ENCODE assay signal across 8 cellular contexts in genomic region chr16:53504665-53505064, GRCh38. TPM values are rescaled to one million over a fixed set of nuclear protein-coding genes. Genes with fewer than 3 reads are reported as not detected.
DNase-seq lines count a peak whose midpoint lies in the region; ATAC-seq, FAIRE-seq and TF ChIP-seq lines count a peak whose summit lies in the region.

No MANE protein-coding gene starts in this region.

- H3K27me3 ChIP-seq in GM06990 (replicated peaks; ENCODE audit: control insufficient read depth, insufficient read depth, low read length) (no peaks in the 10 kb centered on the region), fibroblast of lung (ENCODE audit: control insufficient read depth, insufficient read depth, low read length) (no peaks in the 10 kb centered on the region)

- no peak overlapping the region for H3K4me2 ChIP-seq in fibroblast of lung (ENCODE audit: extremely low read depth, insufficient read depth, low read length)

- no peak for ATAC-seq in GM18498 (IDR thresholded peaks at IDR 0.05; ENCODE audit: unreplicated experiment)

- peaks cover 5% of the 10 kb centered on the region for H3K36me3 Mint-ChIP-seq in activated CD4-positive, alpha-beta memory T cell treated with anti-CD3 and anti-CD28 coated beads for 36 hours

- H3K27ac Mint-ChIP-seq in activated CD4-positive, alpha-beta memory T cell treated with anti-CD3 and anti-CD28 coated beads for 36 hours = peak overlapping the region; percentile 96

- no peaks in the 10 kb centered on the region for H3K79me2 ChIP-seq in fibroblast of lung (ENCODE audit: control insufficient read depth, insufficient read depth, low read length)

- no peaks in the 10 kb centered on the region for H3K9me3 Mint-ChIP-seq in activated CD4-positive, alpha-beta memory T cell treated with anti-CD3 and anti-CD28 coated beads for 36 hours

- H4K20me1 ChIP-seq in fibroblast of lung (ENCODE audit: control insufficient read depth, extremely low read depth, insufficient read depth, low read length) = no peaks in the 10 kb centered on the region

- POLR2A ChIA-PET in activated CD4-positive, alpha-beta memory T cell treated with anti-CD3 and anti-CD28 coated beads for 36 hours (lab: Charles Lee) = interaction anchor here (1.2 to 2.0 kb wide), 2 partner anchors 9 to 15 kb away, joined by 6 to 10 read pairs; no protein-coding TSS in a partner anchor

- no peaks in the 10 kb centered on the region for H3K9me3 ChIP-seq in fibroblast of lung (ENCODE audit: control insufficient read depth, insufficient read depth, low read depth, low read length)

- H3K9ac ChIP-seq in fibroblast of lung (ENCODE audit: insufficient read depth, low read length) = no peak overlapping the region

- TF ChIP-seq CTCF in GM06990 (IDR thresholded peaks at IDR 0.05; ENCODE audit: insufficient read depth, low read length, poor library complexity, severe bottlenecking) = no peak
- no peak for TF ChIP-seq CTCF in fibroblast of lung (conservative IDR thresholded peaks at IDR 0.05 in 1 of 2, IDR thresholded peaks at IDR 0.05 in 1 of 2; ENCODE audit: low read depth in 1 of 2, low read length in 2 of 2)
- TF ChIP-seq CTCF in retinal pigment epithelial cell (conservative IDR thresholded peaks at IDR 0.05; ENCODE audit: low read depth, low read length) = no peak

- DNase-seq in GM06990 (ENCODE audit: extremely low read depth, insufficient read length) (no peak), fibroblast of lung (ENCODE audit: low read depth in 2 of 2) (peak in 1 of 2 donors; percentile 59), retinal pigment epithelial cell (ENCODE audit: low read depth) (peak; percentile 95), frontal cortex (ENCODE audit: low spot score in 2 of 2) (no peak), dedifferentiated amniotic fluid mesenchymal stem cell (ENCODE audit: extremely low spot score) (no peak), SKM-1 treated with dmso at 0.1 percent for 144 hours (lab: John Stamatoyannopoulos, UW; ENCODE audit: unreplicated experiment) (no peak)
- DNase-seq in activated CD4-positive, alpha-beta memory T cell treated with anti-CD3 and anti-CD28 coated beads for 36 hours = peak; percentile 60

- no peaks in the 10 kb centered on the region for H3K36me3 ChIP-seq in GM06990 (ENCODE audit: control insufficient read depth, insufficient read depth, low read length)
- H3K36me3 ChIP-seq in fibroblast of lung (ENCODE audit: control insufficient read depth, insufficient read depth, low read length) = no peaks in the 10 kb centered on the region

- peak overlapping the region; percentile 83 for H3K4me3 ChIP-seq in GM06990 (replicated peaks; ENCODE audit: low read depth, low read length)
- no peak overlapping the region for H3K4me3 ChIP-seq in fibroblast of lung (replicated peaks in 1 of 4; ENCODE audit: control extremely low read depth in 1 of 4, insufficient read depth in 1 of 4, low read depth in 3 of 4, low read length in 4 of 4)
- no peak overlapping the region for H3K4me3 ChIP-seq in retinal pigment epithelial cell (ENCODE audit: low read length)

- peak overlapping the region; percentile 84 for H3K4me3 Mint-ChIP-seq in activated CD4-positive, alpha-beta memory T cell treated with anti-CD3 and anti-CD28 coated beads for 36 hours

- intact Hi-C loops in activated CD4-positive, alpha-beta memory T cell treated with anti-CD3 and anti-CD28 coated beads for 36 hours (cut with micrococcal nuclease) = loop anchor here (1.0 to 10.0 kb wide), 4 partner anchors 31 to 220 kb away; no protein-coding TSS in a partner anchor

- peaks cover 10% of the 10 kb centered on the region for H3K4me1 ChIP-seq in fibroblast of lung (ENCODE audit: control insufficient read depth, extremely low read depth, insufficient read depth, low read length)

- no peak for FAIRE-seq in frontal cortex (lab: Jason Lieb, UNC)

- CTCF ChIA-PET in activated CD4-positive, alpha-beta memory T cell treated with anti-CD3 and anti-CD28 coated beads for 36 hours (lab: Charles Lee) = interaction anchor here (1.1 to 2.0 kb wide), 3 partner anchors 8 to 199 kb away, joined by 4 to 9 read pairs (median 4); partner anchors contain the start of genes FTO and RPGRIP1L

- peaks cover 50% of the 10 kb centered on the region for H3K4me1 Mint-ChIP-seq in activated CD4-positive, alpha-beta memory T cell treated with anti-CD3 and anti-CD28 coated beads for 36 hours (ENCODE audit: low read depth)

- peak overlapping the region; percentile 81 for H3K27ac ChIP-seq in fibroblast of lung (ENCODE audit: insufficient read depth, low read length)

- no peaks in the 10 kb centered on the region for H3K27me3 Mint-ChIP-seq in activated CD4-positive, alpha-beta memory T cell treated with anti-CD3 and anti-CD28 coated beads for 36 hours

- H2AFZ ChIP-seq in fibroblast of lung (ENCODE audit: low read length) = no peak overlapping the region

RNA-seq across cellular contexts. Expression of gene AKTIP, which starts 1.7 kb away (rescaled TPM):
- 10 to 100 TPM; 25.6 to 27.1 TPM for total RNA-seq in activated CD4-positive, alpha-beta memory T cell treated with anti-CD3 and anti-CD28 coated beads for 36 hours
- total RNA-seq in fibroblast of lung = 16.7 and 21.3 TPM in 2 replicates
- 23.2 and 28.0 TPM in 2 replicates for polyA plus RNA-seq in fibroblast of lung
- 18.2 and 20.3 TPM in 2 replicates for polyA plus RNA-seq in fibroblast of lung (2012)
- 2.1 and 8.1 TPM in 2 replicates for polyA minus RNA-seq in fibroblast of lung (ENCODE audit: low replicate concordance)
- total RNA-seq in frontal cortex = 43.2 TPM

Comparison
In these comparisons a context has a peak if more than half of its experiments do, and no peak if none do; other contexts are left out.
1. DNase-seq: peak in activated CD4-positive, alpha-beta memory T cell treated with anti-CD3 and anti-CD28 coated beads for 36 hours (single experiment) and retinal pigment epithelial cell (single experiment); none in GM06990 (single experiment), frontal cortex (0 of 2), dedifferentiated amniotic fluid mesenchymal stem cell (single experiment) and SKM-1 treated with dmso at 0.1 percent for 144 hours (single experiment).